In genomic region chr3:115148142-115148790, GRCh38 we compare ENCODE assay signal across 1 cellular context.
A peak's percentile ranks its signal among the peaks of the same experiment; 100 is the strongest.
TF ChIP-seq lines count a peak whose summit lies in the region.

No MANE protein-coding gene starts in this region.

TF ChIP-seq in HEK293, 187 proteins besides CTCF, POLR2A, EP300 and RAD21 (continued from another document):
- TF ChIP-seq ZNF280C (tag by site-specific recombination; IDR thresholded peaks at IDR 0.05) (no peak), ZNF510 (tag by site-specific recombination; IDR thresholded peaks at IDR 0.05; ENCODE audit: insufficient replicate concordance) (no peak), ZNF645 (tag by site-specific recombination; IDR thresholded peaks at IDR 0.05) (no peak), ZNF488 (tag by site-specific recombination; IDR thresholded peaks at IDR 0.05) (no peak), HIC1 (tag by site-specific recombination; IDR thresholded peaks at IDR 0.05) (no peak), ZBTB48 (tag by site-specific recombination; IDR thresholded peaks at IDR 0.05) (peak; percentile 47; the same call in 1 of the 2 replicates), ZNF24 (tag by site-specific recombination; IDR thresholded peaks at IDR 0.05) (0 out of 2 replicates have a peak, but pooled peaks have one; percentile 0), KLF1 (tag by site-specific recombination; IDR thresholded peaks at IDR 0.05) (0 out of 2 replicates have a peak, but pooled peaks have one; percentile 7), ZNF561 (tag by site-specific recombination; IDR thresholded peaks at IDR 0.05; ENCODE audit: borderline replicate concordance) (no peak), ZNF335 (tag by site-specific recombination; conservative IDR thresholded peaks at IDR 0.05) (peak; percentile 63), SP3 (tag by site-specific recombination; IDR thresholded peaks at IDR 0.05) (0 out of 2 replicates have a peak, but pooled peaks have one; percentile 32), ZNF214 (tag by site-specific recombination; IDR thresholded peaks at IDR 0.05; ENCODE audit: borderline replicate concordance) (no peak), REST (tag by site-specific recombination; IDR thresholded peaks at IDR 0.05) (peak; percentile 33; the same call in 1 of the 2 replicates), ZXDB (tag by site-specific recombination; IDR thresholded peaks at IDR 0.05) (0 out of 2 replicates have a peak, but pooled peaks have one; percentile 3), ZBTB8A (tag by site-specific recombination; IDR thresholded peaks at IDR 0.05) (peak; percentile 69), ZEB2 (tag by site-specific recombination; IDR thresholded peaks at IDR 0.05) (peak; percentile 2; the same call in 1 of the 2 replicates), PATZ1 (tag by site-specific recombination; IDR thresholded peaks at IDR 0.05) (0 out of 2 replicates have a peak, but pooled peaks have one; percentile 85), ZSCAN16 (tag by site-specific recombination; IDR thresholded peaks at IDR 0.05) (no peak), ZNF341 (tag by site-specific recombination; IDR thresholded peaks at IDR 0.05; ENCODE audit: low read depth) (peak; percentile 87), ZNF366 (tag by site-specific recombination; conservative IDR thresholded peaks at IDR 0.05) (no peak)
